Comparison of ENCODE assay signal across 1 cellular context in the genomic region with DNA sequence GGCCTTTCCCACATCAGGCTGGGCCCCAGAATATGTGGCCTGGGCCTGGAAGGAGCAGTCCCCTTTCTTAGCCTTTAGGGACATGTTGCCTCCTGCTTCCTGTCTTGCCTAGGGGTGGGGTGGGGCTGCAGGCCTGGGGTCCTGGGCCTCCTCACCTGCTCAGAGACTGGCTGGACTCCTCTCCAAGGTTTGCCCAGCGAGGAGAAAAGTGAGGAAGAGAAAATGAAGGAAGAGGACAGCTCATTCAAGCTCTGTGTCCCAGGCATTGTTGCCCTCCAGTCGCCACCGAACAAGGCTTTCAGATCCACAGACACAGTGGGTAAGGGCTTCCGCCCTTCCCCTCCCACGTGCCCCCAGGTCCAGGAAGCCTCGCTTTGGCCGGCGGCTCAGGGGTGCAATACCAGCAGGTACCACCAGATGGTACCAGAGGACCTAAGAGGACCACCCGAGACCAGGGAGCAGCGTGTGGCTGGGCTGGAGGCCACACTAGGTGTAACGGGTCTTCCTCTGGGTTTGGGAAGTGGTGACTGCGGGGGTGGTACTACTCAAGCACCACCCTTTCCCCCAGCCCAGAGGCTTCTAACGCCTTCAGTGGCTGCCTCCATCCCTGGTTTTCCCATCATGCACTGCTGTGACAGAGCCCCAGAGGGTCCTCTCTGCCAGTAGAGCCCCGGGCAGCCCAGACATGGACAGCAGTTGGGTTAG.
TF ChIP-seq lines count a peak whose summit lies in the region.

No MANE protein-coding gene starts in this region.

TF ChIP-seq in K562, 482 proteins besides CTCF, POLR2A, EP300 and RAD21 (continued from another document):
- TF ChIP-seq, protein P1, sequence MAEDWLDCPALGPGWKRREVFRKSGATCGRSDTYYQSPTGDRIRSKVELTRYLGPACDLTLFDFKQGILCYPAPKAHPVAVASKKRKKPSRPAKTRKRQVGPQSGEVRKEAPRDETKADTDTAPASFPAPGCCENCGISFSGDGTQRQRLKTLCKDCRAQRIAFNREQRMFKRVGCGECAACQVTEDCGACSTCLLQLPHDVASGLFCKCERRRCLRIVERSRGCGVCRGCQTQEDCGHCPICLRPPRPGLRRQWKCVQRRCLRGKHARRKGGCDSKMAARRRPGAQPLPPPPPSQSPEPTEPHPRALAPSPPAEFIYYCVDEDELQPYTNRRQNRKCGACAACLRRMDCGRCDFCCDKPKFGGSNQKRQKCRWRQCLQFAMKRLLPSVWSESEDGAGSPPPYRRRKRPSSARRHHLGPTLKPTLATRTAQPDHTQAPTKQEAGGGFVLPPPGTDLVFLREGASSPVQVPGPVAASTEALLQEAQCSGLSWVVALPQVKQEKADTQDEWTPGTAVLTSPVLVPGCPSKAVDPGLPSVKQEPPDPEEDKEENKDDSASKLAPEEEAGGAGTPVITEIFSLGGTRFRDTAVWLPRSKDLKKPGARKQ (CRISPR knock-in tag; IDR thresholded peaks at IDR 0.05): no peak
- TF ChIP-seq NRF1 (conservative IDR thresholded peaks at IDR 0.05 in 1 of 2, IDR thresholded peaks at IDR 0.05 in 1 of 2) (no peak), LCOR (CRISPR knock-in tag; IDR thresholded peaks at IDR 0.05) (0 out of 2 replicates have a peak, but pooled peaks have one; percentile 38), HCFC1 (IDR thresholded peaks at IDR 0.05; ENCODE audit: low read depth, low read length) (peak; percentile 22; the same call in 1 of the 2 replicates), ETV6 (IDR thresholded peaks at IDR 0.05; ENCODE audit: borderline replicate concordance in 1 of 2, low read depth in 2 of 2, low read length in 1 of 2) (no peak), ETV6 (CRISPR knock-in tag; IDR thresholded peaks at IDR 0.05; ENCODE audit: borderline replicate concordance) (no peak), SMC3 (conservative IDR thresholded peaks at IDR 0.05; ENCODE audit: insufficient read depth, low read depth, low read length) (peak; percentile 94), BRD9 (IDR thresholded peaks at IDR 0.05; ENCODE audit: low read depth, partially characterized antibody) (no peak), RBFOX2 (IDR thresholded peaks at IDR 0.05; ENCODE audit: low read depth, low read length) (peak; percentile 31; the same call in 1 of the 2 replicates), L3MBTL2 (IDR thresholded peaks at IDR 0.05) (peak; percentile 86)
- TF ChIP-seq, protein P2, sequence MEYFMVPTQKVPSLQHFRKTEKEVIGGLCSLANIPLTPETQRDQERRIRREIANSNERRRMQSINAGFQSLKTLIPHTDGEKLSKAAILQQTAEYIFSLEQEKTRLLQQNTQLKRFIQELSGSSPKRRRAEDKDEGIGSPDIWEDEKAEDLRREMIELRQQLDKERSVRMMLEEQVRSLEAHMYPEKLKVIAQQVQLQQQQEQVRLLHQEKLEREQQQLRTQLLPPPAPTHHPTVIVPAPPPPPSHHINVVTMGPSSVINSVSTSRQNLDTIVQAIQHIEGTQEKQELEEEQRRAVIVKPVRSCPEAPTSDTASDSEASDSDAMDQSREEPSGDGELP (CRISPR knock-in tag; IDR thresholded peaks at IDR 0.05; ENCODE audit: borderline replicate concordance): peak; percentile 76; the same call in 1 of the 2 replicates
- TF ChIP-seq, protein P3, sequence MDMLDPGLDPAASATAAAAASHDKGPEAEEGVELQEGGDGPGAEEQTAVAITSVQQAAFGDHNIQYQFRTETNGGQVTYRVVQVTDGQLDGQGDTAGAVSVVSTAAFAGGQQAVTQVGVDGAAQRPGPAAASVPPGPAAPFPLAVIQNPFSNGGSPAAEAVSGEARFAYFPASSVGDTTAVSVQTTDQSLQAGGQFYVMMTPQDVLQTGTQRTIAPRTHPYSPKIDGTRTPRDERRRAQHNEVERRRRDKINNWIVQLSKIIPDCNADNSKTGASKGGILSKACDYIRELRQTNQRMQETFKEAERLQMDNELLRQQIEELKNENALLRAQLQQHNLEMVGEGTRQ (CRISPR knock-in tag; IDR thresholded peaks at IDR 0.05): peak; percentile 80
- TF ChIP-seq, protein P4, sequence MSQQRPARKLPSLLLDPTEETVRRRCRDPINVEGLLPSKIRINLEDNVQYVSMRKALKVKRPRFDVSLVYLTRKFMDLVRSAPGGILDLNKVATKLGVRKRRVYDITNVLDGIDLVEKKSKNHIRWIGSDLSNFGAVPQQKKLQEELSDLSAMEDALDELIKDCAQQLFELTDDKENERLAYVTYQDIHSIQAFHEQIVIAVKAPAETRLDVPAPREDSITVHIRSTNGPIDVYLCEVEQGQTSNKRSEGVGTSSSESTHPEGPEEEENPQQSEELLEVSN (IDR thresholded peaks at IDR 0.05; ENCODE audit: borderline replicate concordance in 1 of 2, extremely low read depth in 1 of 2, insufficient read depth in 1 of 2, insufficient read length in 1 of 2, low read depth in 1 of 2, low read length in 1 of 2, poor library complexity in 1 of 2, severe bottlenecking in 1 of 2): peak; percentile 39 to 75
- TF ChIP-seq, protein P5, sequence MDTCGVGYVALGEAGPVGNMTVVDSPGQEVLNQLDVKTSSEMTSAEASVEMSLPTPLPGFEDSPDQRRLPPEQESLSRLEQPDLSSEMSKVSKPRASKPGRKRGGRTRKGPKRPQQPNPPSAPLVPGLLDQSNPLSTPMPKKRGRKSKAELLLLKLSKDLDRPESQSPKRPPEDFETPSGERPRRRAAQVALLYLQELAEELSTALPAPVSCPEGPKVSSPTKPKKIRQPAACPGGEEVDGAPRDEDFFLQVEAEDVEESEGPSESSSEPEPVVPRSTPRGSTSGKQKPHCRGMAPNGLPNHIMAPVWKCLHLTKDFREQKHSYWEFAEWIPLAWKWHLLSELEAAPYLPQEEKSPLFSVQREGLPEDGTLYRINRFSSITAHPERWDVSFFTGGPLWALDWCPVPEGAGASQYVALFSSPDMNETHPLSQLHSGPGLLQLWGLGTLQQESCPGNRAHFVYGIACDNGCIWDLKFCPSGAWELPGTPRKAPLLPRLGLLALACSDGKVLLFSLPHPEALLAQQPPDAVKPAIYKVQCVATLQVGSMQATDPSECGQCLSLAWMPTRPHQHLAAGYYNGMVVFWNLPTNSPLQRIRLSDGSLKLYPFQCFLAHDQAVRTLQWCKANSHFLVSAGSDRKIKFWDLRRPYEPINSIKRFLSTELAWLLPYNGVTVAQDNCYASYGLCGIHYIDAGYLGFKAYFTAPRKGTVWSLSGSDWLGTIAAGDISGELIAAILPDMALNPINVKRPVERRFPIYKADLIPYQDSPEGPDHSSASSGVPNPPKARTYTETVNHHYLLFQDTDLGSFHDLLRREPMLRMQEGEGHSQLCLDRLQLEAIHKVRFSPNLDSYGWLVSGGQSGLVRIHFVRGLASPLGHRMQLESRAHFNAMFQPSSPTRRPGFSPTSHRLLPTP (IDR thresholded peaks at IDR 0.05; ENCODE audit: borderline replicate concordance, extremely low read depth, insufficient read length): no peak
